Comparison of ENCODE assay signal across 18 cellular contexts in the genomic region with DNA sequence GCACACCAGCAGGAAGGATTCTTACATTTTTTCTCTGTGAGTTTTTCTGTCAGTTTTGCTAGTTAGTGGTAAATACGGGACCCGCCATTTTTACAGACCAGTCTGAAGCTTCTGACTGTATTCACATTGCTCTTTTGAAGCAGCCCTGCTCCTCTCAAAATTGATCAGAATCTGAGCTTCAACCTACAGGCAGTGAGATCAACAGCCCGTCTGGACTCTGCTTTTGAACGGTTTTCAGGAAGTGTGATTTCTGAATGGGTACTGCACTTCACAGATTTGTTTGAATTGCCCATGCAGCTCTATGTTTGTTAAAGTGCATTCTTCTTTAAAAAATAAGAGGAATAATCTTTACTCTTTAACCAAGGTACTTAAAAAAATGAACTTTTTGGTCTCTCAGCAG. TPM values are rescaled to one million over a fixed set of nuclear protein-coding genes. Genes with fewer than 3 reads are reported as not detected.
DNase-seq lines count a peak whose midpoint lies in the region; ATAC-seq, FAIRE-seq and TF ChIP-seq lines count a peak whose summit lies in the region.
"Had no signal": no experiment of that assay in that cellular context is flagged by ENCODE, and none has a peak within 500 bp of the region (broad histone marks: within the 10 kb centered on the region; RNA-seq: fewer than 3 reads in every experiment).

No MANE protein-coding gene starts in this region.

- H2AFZ ChIP-seq in GM12878 (ENCODE audit: control insufficient read depth, low read depth, low read length): no peak overlapping the region

- BruUV-seq in GM12878 (replicated peaks; lab: Mats Ljungman, UMichigan): no TSS peak

- no peaks in the 10 kb centered on the region for H3K27me3 ChIP-seq in cardiac muscle cell
- H3K27me3 ChIP-seq in GM12878 (replicated peaks in 1 of 2; ENCODE audit: control insufficient read depth in 2 of 2, insufficient read depth in 2 of 2, low read length in 1 of 2): no peaks in the 10 kb centered on the region
- H3K27me3 ChIP-seq in right atrium auricular region: no peaks in the 10 kb centered on the region

- RAD21 ChIA-PET in GM12878 (lab: Charles Lee; ENCODE audit: unreplicated experiment): interaction anchor here (1.1 kb wide), 1 partner anchor 37 kb away, joined by 3 read pairs; no protein-coding TSS in a partner anchor

- H3K9me3 ChIP-seq in cardiac muscle cell (ENCODE audit: low read depth) (no peaks in the 10 kb centered on the region), GM12878 (replicated peaks; ENCODE audit: control insufficient read depth, insufficient read depth, low read length) (no peaks in the 10 kb centered on the region; the same call in 2 of the 3 replicates), right atrium auricular region (no peaks in the 10 kb centered on the region)

- H3K79me2 ChIP-seq in GM12878 (ENCODE audit: control insufficient read depth, insufficient read depth, low read length): peaks cover 21% of the 10 kb centered on the region

- no peaks in the 10 kb centered on the region for H4K20me1 ChIP-seq in GM12878 (ENCODE audit: control insufficient read depth, insufficient read depth)

- SMC1A ChIA-PET in GM12878 (lab: Charles Lee; ENCODE audit: uncharacterized antibody, unreplicated experiment): interaction anchor here (1.0 to 1.4 kb wide), 4 partner anchors 14 to 259 kb away, joined by 3 to 5 read pairs (median 3); no protein-coding TSS in a partner anchor

- POLR2A ChIA-PET in GM12878 (lab: Charles Lee): interaction anchor here (0.5 to 1.0 kb wide), 4 partner anchors 9 to 10 kb away, joined by 3 to 4 read pairs (median 3); a partner anchor contains a TSS

- H3K4me3 ChIP-seq in cardiac muscle cell: no peak overlapping the region
- no peak overlapping the region for H3K4me3 ChIP-seq in GM12878
- H3K4me3 ChIP-seq in right atrium auricular region: no peak overlapping the region

- no peak overlapping the region for H3K4me2 ChIP-seq in GM12878 (ENCODE audit: control insufficient read depth, insufficient read depth)

- TF ChIP-seq CTCF in cardiac muscle cell (IDR thresholded peaks at IDR 0.05; ENCODE audit: low read depth, low read length): no peak
- no peak for TF ChIP-seq CTCF in GM12878 (IDR thresholded peaks at IDR 0.05 in 2 of 3, conservative IDR thresholded peaks at IDR 0.05 in 1 of 3; ENCODE audit: control insufficient read depth in 2 of 3, extremely low read depth in 1 of 3, insufficient read depth in 1 of 3, low read depth in 3 of 3, low read length in 3 of 3)
- TF ChIP-seq CTCF in right atrium auricular region (IDR thresholded peaks at IDR 0.05): no peak

- DNase-seq in cardiac muscle cell (ENCODE audit: low read depth in 1 of 2, low spot score in 1 of 2) (no peak), Right ventricle myocardium inferior (ENCODE audit: missing footprints) (no peak), NAMALWA (ENCODE audit: low spot score) (peak; percentile 40), GM12878 (ENCODE audit: low read depth, low spot score) (no peak), urothelium cell line (ENCODE audit: low spot score) (no peak), right atrium auricular region (ENCODE audit: low spot score) (no peak), glomerular visceral epithelial cell (ENCODE audit: extremely low spot score) (no peak)
- DNase-seq in stimulated activated naive B cell treated with anti-CD40 and anti-IgM and Interleukin-4, amounts not matched to agents 10 μg/mL and 1 μg/mL and 100 μg/mL, for 72 hours: no peak
- DNase-seq: C1 segment of cervical spinal cord; CD8-positive, alpha-beta T cell; COR-L47; DMS153; GF-D8; GOT3; H9 had no signal

- H3K4me3 Mint-ChIP-seq in stimulated activated naive B cell treated with anti-CD40 and anti-IgM and Interleukin-4, amounts not matched to agents 10 μg/mL and 1 μg/mL and 100 μg/mL, for 72 hours: no peak overlapping the region
- H3K4me3 Mint-ChIP-seq: B cell; CD8-positive, alpha-beta T cell; H9 had no signal

- no peaks in the 10 kb centered on the region for H3K27me3 Mint-ChIP-seq in stimulated activated naive B cell treated with anti-CD40 and anti-IgM and Interleukin-4, amounts not matched to agents 10 μg/mL and 1 μg/mL and 100 μg/mL, for 72 hours
- H3K27me3 Mint-ChIP-seq: B cell had no signal

- ATAC-seq in Right ventricle myocardium inferior (no peak), GM12878 (peak; percentile 49)
- peak in 1 of 2 donors; percentile 58 for ATAC-seq in stimulated activated naive B cell treated with anti-CD40 and anti-IgM and Interleukin-4, amounts not matched to agents 10 μg/mL and 1 μg/mL and 100 μg/mL, for 72 hours (replicated peaks)
- ATAC-seq: CD8-positive, alpha-beta T cell had no signal

- H3K36me3 ChIP-seq in cardiac muscle cell: no peaks in the 10 kb centered on the region
- H3K36me3 ChIP-seq in GM12878 (ENCODE audit: control insufficient read depth in 2 of 2, insufficient read depth in 2 of 2, low read length in 1 of 2): no peaks in the 10 kb centered on the region
- no peaks in the 10 kb centered on the region for H3K36me3 ChIP-seq in right atrium auricular region

- FAIRE-seq in GM12878 (lab: Jason Lieb, UNC) (no peak), urothelium cell line (lab: Jason Lieb, UNC) (no peak)
- FAIRE-seq: A204.1, D721Med had no signal

- H3K36me3 Mint-ChIP-seq in stimulated activated naive B cell treated with anti-CD40 and anti-IgM and Interleukin-4, amounts not matched to agents 10 μg/mL and 1 μg/mL and 100 μg/mL, for 72 hours: peaks cover 11 to 14% of the 10 kb centered on the region in 2 donors

- H3K27ac Mint-ChIP-seq in stimulated activated naive B cell treated with anti-CD40 and anti-IgM and Interleukin-4, amounts not matched to agents 10 μg/mL and 1 μg/mL and 100 μg/mL, for 72 hours: peak overlapping the region; percentile 25
- H3K27ac Mint-ChIP-seq: B cell; CD8-positive, alpha-beta T cell; H9 had no signal

- H3K27ac ChIP-seq in cardiac muscle cell: peak overlapping the region; percentile 44
- no peak overlapping the region for H3K27ac ChIP-seq in GM12878 (ENCODE audit: control insufficient read depth, insufficient read depth)
- H3K27ac ChIP-seq in right atrium auricular region: no peak overlapping the region

- in situ Hi-C loops in GM12878 (cut with MboI): no loop called here

- TF ChIP-seq POLR2A in GM12878 (IDR thresholded peaks at IDR 0.05; ENCODE audit: low read depth, low read length): no peak

- no peaks in the 10 kb centered on the region for H3K9me3 Mint-ChIP-seq in stimulated activated naive B cell treated with anti-CD40 and anti-IgM and Interleukin-4, amounts not matched to agents 10 μg/mL and 1 μg/mL and 100 μg/mL, for 72 hours

- TF ChIP-seq RAD21 in GM12878 (IDR thresholded peaks at IDR 0.05; ENCODE audit: insufficient read depth, low read depth, low read length): no peak

- CTCF ChIA-PET in GM12878 (lab: Yijun Ruan, JAX): interaction anchor here (0.6 to 4.2 kb wide), 5 partner anchors 9 to 259 kb away, joined by 3 to 14 read pairs (median 3); no protein-coding TSS in a partner anchor

- intact Hi-C loops in Right ventricle myocardium inferior (cut with DNase I): no loop called here
- intact Hi-C loops in GM12878 (cut with micrococcal nuclease; ENCODE audit: unreplicated experiment): no loop called here

- whole genome bisulfite sequencing in GM12878 (ENCODE audit: insufficient coverage, insufficient replicate concordance, low lambda C conversion rate, missing lambda C conversion rate): 49% methylated on average over 4 of the region's 4 CpGs

- no peak for TF ChIP-seq EP300 in GM12878 (IDR thresholded peaks at IDR 0.05; ENCODE audit: borderline replicate concordance in 1 of 2, control insufficient read depth in 1 of 2, low read depth in 2 of 2, low read length in 2 of 2)

- H3K4me1 ChIP-seq in cardiac muscle cell (ENCODE audit: low read depth): peaks cover 12% of the 10 kb centered on the region
- H3K4me1 ChIP-seq in GM12878 (ENCODE audit: control insufficient read depth, insufficient read depth, low read length): no peaks in the 10 kb centered on the region
- peaks cover 0 to 22% of the 10 kb centered on the region in 2 donors for H3K4me1 ChIP-seq in right atrium auricular region

- no peak overlapping the region for H3K9ac ChIP-seq in GM12878 (ENCODE audit: control insufficient read depth, insufficient read depth, low read length)

- H3K4me1 Mint-ChIP-seq in stimulated activated naive B cell treated with anti-CD40 and anti-IgM and Interleukin-4, amounts not matched to agents 10 μg/mL and 1 μg/mL and 100 μg/mL, for 72 hours: peaks cover 9 to 33% of the 10 kb centered on the region in 2 donors

RNA-seq across cellular contexts. Expression of a gene that starts 8.9 kb away (rescaled TPM):
- total RNA-seq in cardiac muscle cell (15.3 and 27.9 TPM in 2 replicates), Right ventricle myocardium inferior (13.8 TPM), GM12878 (2014; rRNA removed) (9.0 and 10.1 TPM in 2 replicates), GM12878 (2014; rRNA removed; fragmentation: Illumina TruSeq; extraction: Trizol) (15.1 and 16.6 TPM in 2 replicates), GM12878 (2021) (17.3 and 18.6 TPM in 2 replicates), right atrium auricular region (10 to 100 TPM in 1 of 2 donors, 1 to 10 TPM in 1; 10.0 to 12.9 TPM)
- polyA plus RNA-seq in cardiac muscle cell (3.3 and 6.0 TPM in 2 replicates), GM12878 (2011; rRNA removed) (8.7 and 13.9 TPM in 2 replicates), GM12878 (2014; fragmentation: Illumina TruSeq; extraction: Trizol) (17.9 and 23.2 TPM in 2 replicates), GM12878 (2014; fragmentation: Nextera tagmentation; extraction: Ambion mirVana) (1 to 10 TPM; 2.5 to 2.8 TPM), GM12878 (2014; rRNA removed) (9.9 and 10.5 TPM in 2 replicates), GM12878 (2016; fragmentation: Nextera tagmentation; extraction: Ambion mirVana) (1 to 10 TPM in 1 of 2 experiments, under 1 TPM in 1; 0.77 to 1.5 TPM)
- total RNA-seq in GM12878 (2013; cell fraction: nucleolus; rRNA removed): 43.4 and 43.6 TPM in 2 replicates
- 7.6 TPM for polyA plus RNA-seq in GM12878 (2011; ENCODE audit: low read depth)
- polyA plus RNA-seq in GM12878 (2011; cell fraction: cytosol; rRNA removed): 4.0 and 4.4 TPM in 2 replicates
- polyA plus RNA-seq in GM12878 (2011; cell fraction: nucleus; rRNA removed): 7.5 and 8.0 TPM in 2 replicates
- polyA plus RNA-seq in GM12878 (2012): 11.2 and 11.4 TPM in 2 replicates
- polyA minus RNA-seq in GM12878 (2011; rRNA and poly(A)+ RNA removed): 5.1 and 5.8 TPM in 2 replicates
- polyA minus RNA-seq in GM12878 (2011; cell fraction: cytosol; rRNA and poly(A)+ RNA removed): 4.8 and 5.5 TPM in 2 replicates
- 4.7 and 6.7 TPM in 2 replicates for polyA minus RNA-seq in GM12878 (2011; cell fraction: nucleus; rRNA and poly(A)+ RNA removed)

RNA-seq across cellular contexts. Expression of a gene that starts 28.5 kb away (rescaled TPM):
- 219 and 319 TPM in 2 replicates for total RNA-seq in cardiac muscle cell
- polyA plus RNA-seq in cardiac muscle cell: 178 and 294 TPM in 2 replicates
- total RNA-seq in Right ventricle myocardium inferior: 229 TPM
- 59.9 and 61.4 TPM in 2 replicates for total RNA-seq in GM12878 (2013; cell fraction: nucleolus; rRNA removed)
- 268 and 270 TPM in 2 replicates for total RNA-seq in GM12878 (2014; rRNA removed)
- 166 and 170 TPM in 2 replicates for total RNA-seq in GM12878 (2014; rRNA removed; fragmentation: Illumina TruSeq; extraction: Trizol)
- 212 and 219 TPM in 2 replicates for total RNA-seq in GM12878 (2021)
- polyA plus RNA-seq in GM12878 (2011; ENCODE audit: low read depth): 183 TPM
- 285 and 347 TPM in 2 replicates for polyA plus RNA-seq in GM12878 (2011; rRNA removed)
- polyA plus RNA-seq in GM12878 (2011; cell fraction: cytosol; rRNA removed): 303 and 308 TPM in 2 replicates
- 78.4 and 86.9 TPM in 2 replicates for polyA plus RNA-seq in GM12878 (2011; cell fraction: nucleus; rRNA removed)
- polyA plus RNA-seq in GM12878 (2012): 164 and 168 TPM in 2 replicates
- 154 and 167 TPM in 2 replicates for polyA plus RNA-seq in GM12878 (2014; fragmentation: Illumina TruSeq; extraction: Trizol)
- 100 to 1,000 TPM; 118 to 162 TPM for polyA plus RNA-seq in GM12878 (2014; fragmentation: Nextera tagmentation; extraction: Ambion mirVana)
- polyA plus RNA-seq in GM12878 (2014; rRNA removed): 234 and 282 TPM in 2 replicates
- 100 to 1,000 TPM; 358 to 366 TPM for polyA plus RNA-seq in GM12878 (2016; fragmentation: Nextera tagmentation; extraction: Ambion mirVana)
- polyA minus RNA-seq in GM12878 (2011; rRNA and poly(A)+ RNA removed): 137 and 175 TPM in 2 replicates
- polyA minus RNA-seq in GM12878 (2011; cell fraction: cytosol; rRNA and poly(A)+ RNA removed): 49.3 and 52.8 TPM in 2 replicates
- 13.1 and 19.0 TPM in 2 replicates for polyA minus RNA-seq in GM12878 (2011; cell fraction: nucleus; rRNA and poly(A)+ RNA removed)
- total RNA-seq in right atrium auricular region: 100 to 1,000 TPM; 171 to 175 TPM
